In genomic region chr16:560701-561412, GRCh38 we compare ENCODE assay signal across 27 cellular contexts. TPM values are rescaled to one million over a fixed set of nuclear protein-coding genes. Genes with fewer than 3 reads are reported as not detected.
DNase-seq lines count a peak whose midpoint lies in the region; ATAC-seq, FAIRE-seq and TF ChIP-seq lines count a peak whose summit lies in the region.
"Had no signal": no experiment of that assay in that cellular context is flagged by ENCODE, and none has a peak within 500 bp of the region (broad histone marks: within the 10 kb centered on the region; RNA-seq: fewer than 3 reads in every experiment).

No MANE protein-coding gene starts in this region.

- no peak overlapping the region for H3K27ac Mint-ChIP-seq in effector memory CD8-positive, alpha-beta T cell
- H3K27ac Mint-ChIP-seq: CD4-positive, alpha-beta T cell had no signal

- H2AFZ ChIP-seq in GM12878 (ENCODE audit: control insufficient read depth, low read depth, low read length) = no peak overlapping the region
- no peak overlapping the region for H2AFZ ChIP-seq in osteoblast (ENCODE audit: low read length)
- H2AFZ ChIP-seq: GM23248 had no signal

- no peak for ATAC-seq in A549
- no peak for ATAC-seq in GM12878
- ATAC-seq in GM19463 (IDR thresholded peaks at IDR 0.05; ENCODE audit: unreplicated experiment) = no peak
- ATAC-seq in effector memory CD8-positive, alpha-beta T cell (replicated peaks) = no peak
- no peak for ATAC-seq in GM18517 (IDR thresholded peaks at IDR 0.05; ENCODE audit: unreplicated experiment)
- ATAC-seq: Right ventricle myocardium inferior had no signal

- intact Hi-C loops in GM12878 (cut with micrococcal nuclease; ENCODE audit: unreplicated experiment) = no loop called here

- CTCF ChIA-PET in A549 (lab: Yijun Ruan, JAX) = interaction anchor here (6.1 kb wide), 1 partner anchor 14 kb away, joined by 24 read pairs; no protein-coding TSS in a partner anchor
- CTCF ChIA-PET in GM12878 (lab: Yijun Ruan, JAX) = no interaction called here

- H4K20me1 ChIP-seq in GM12878 (ENCODE audit: control insufficient read depth, insufficient read depth) (no peaks in the 10 kb centered on the region), osteoblast (ENCODE audit: insufficient read depth, low read length) (peaks cover 3% of the 10 kb centered on the region)

- H3K9ac ChIP-seq in GM12878 (ENCODE audit: control insufficient read depth, insufficient read depth, low read length) = no peak overlapping the region
- H3K9ac ChIP-seq: GM23248 had no signal

- H3K9me3 ChIP-seq in A549 = no peaks in the 10 kb centered on the region
- no peaks in the 10 kb centered on the region for H3K9me3 ChIP-seq in GM12878 (replicated peaks; ENCODE audit: control insufficient read depth, insufficient read depth, low read length)
- no peaks in the 10 kb centered on the region for H3K9me3 ChIP-seq in osteoblast (ENCODE audit: low read depth, low read length)

- H3K36me3 ChIP-seq in GM12878 (ENCODE audit: control insufficient read depth in 2 of 2, insufficient read depth in 2 of 2, low read length in 1 of 2) = no peaks in the 10 kb centered on the region
- no peaks in the 10 kb centered on the region for H3K36me3 ChIP-seq in osteoblast (ENCODE audit: insufficient read depth, low read length)

- no TSS peak for BruUV-seq in GM12878 (replicated peaks; lab: Mats Ljungman, UMichigan)

- peaks cover 5 to 26% of the 10 kb centered on the region in 2 donors for H3K27me3 Mint-ChIP-seq in effector memory CD8-positive, alpha-beta T cell

- POLR2A ChIA-PET in A549 (lab: Yijun Ruan, JAX) (no interaction called here), GM12878 (lab: Charles Lee) (no interaction called here)

- TF ChIP-seq POLR2A in A549 (IDR thresholded peaks at IDR 0.05; ENCODE audit: low read length) (no peak), GM12878 (IDR thresholded peaks at IDR 0.05; ENCODE audit: low read depth, low read length) (no peak)

- H3K27ac ChIP-seq in A549 = peak overlapping the region in 1 of 2 experiments; percentile 75; a peak in 3 of 6 replicates
- H3K27ac ChIP-seq in GM12878 (ENCODE audit: control insufficient read depth, insufficient read depth) = no peak overlapping the region
- no peak overlapping the region for H3K27ac ChIP-seq in osteoblast (ENCODE audit: low read depth, low read length)
- H3K27ac ChIP-seq: GM23248 had no signal

- FAIRE-seq in A549 (lab: Jason Lieb, UNC) (no peak), GM12878 (lab: Jason Lieb, UNC) (no peak)
- FAIRE-seq: RCC 7860 had no signal

- SMC1A ChIA-PET in GM12878 (lab: Charles Lee; ENCODE audit: uncharacterized antibody, unreplicated experiment) = no interaction called here

- TF ChIP-seq CTCF in A549 (IDR thresholded peaks at IDR 0.05) = no peak
- TF ChIP-seq CTCF in GM13976 (IDR thresholded peaks at IDR 0.05; ENCODE audit: borderline replicate concordance, control extremely low read depth, extremely low read depth, insufficient read depth, missing control alignments) = no peak
- no peak for TF ChIP-seq CTCF in GM12878 (IDR thresholded peaks at IDR 0.05 in 2 of 3, conservative IDR thresholded peaks at IDR 0.05 in 1 of 3; ENCODE audit: control insufficient read depth in 2 of 3, extremely low read depth in 1 of 3, insufficient read depth in 1 of 3, low read depth in 3 of 3, low read length in 3 of 3)
- no peak for TF ChIP-seq CTCF in osteoblast (IDR thresholded peaks at IDR 0.05; ENCODE audit: extremely low read depth, low read depth, low read length)

- DNase-seq in A549 (ENCODE audit: low read depth in 1 of 2, low spot score in 1 of 2) = no peak
- peak; percentile 42 for DNase-seq in GM13976 (ENCODE audit: low spot score)
- no peak for DNase-seq in GM12878 (ENCODE audit: low read depth, low spot score)
- peak; percentile 89 for DNase-seq in osteoblast (ENCODE audit: insufficient read length, low spot score, missing footprints)
- DNase-seq in effector memory CD8-positive, alpha-beta T cell = no peak
- DNase-seq: CD4-positive, alpha-beta T cell; COR-L47; DMS79; GM23248; HCEC 1CT; KBM-7; NCI-H1092; NCI-H1436; NCI-H187 treated with DMSO at 0.1 percent for 48 hours; NCI-H2107; NCI-H2227 treated with DMSO at 0.1 percent for 48 hours; NCI-H510A; NCI-H774; SW 1271 had no signal

- peak overlapping the region; percentile 47 for H3K4me3 ChIP-seq in A549
- H3K4me3 ChIP-seq in GM12878 = no peak overlapping the region
- H3K4me3 ChIP-seq in osteoblast (ENCODE audit: insufficient read depth, low read length) = no peak overlapping the region
- H3K4me3 ChIP-seq: GM23248 had no signal

- H3K4me2 ChIP-seq in A549 (peak overlapping the region; percentile 97), GM12878 (ENCODE audit: control insufficient read depth, insufficient read depth) (no peak overlapping the region), osteoblast (ENCODE audit: insufficient read depth, low read length) (no peak overlapping the region)

- no peaks in the 10 kb centered on the region for H3K36me3 Mint-ChIP-seq in effector memory CD8-positive, alpha-beta T cell (ENCODE audit: insufficient read depth)

- RAD21 ChIA-PET in GM12878 (lab: Charles Lee; ENCODE audit: unreplicated experiment) = no interaction called here

- H3K4me1 Mint-ChIP-seq in effector memory CD8-positive, alpha-beta T cell (ENCODE audit: low read depth in 2 of 2) = peaks cover 0 to 2% of the 10 kb centered on the region in 2 donors

- TF ChIP-seq EP300 in A549 (IDR thresholded peaks at IDR 0.05) (no peak), GM12878 (IDR thresholded peaks at IDR 0.05; ENCODE audit: borderline replicate concordance in 1 of 2, control insufficient read depth in 1 of 2, low read depth in 2 of 2, low read length in 2 of 2) (no peak)

- peaks cover 12% of the 10 kb centered on the region; the same call in 2 of the 3 replicates for H3K4me1 ChIP-seq in A549
- no peaks in the 10 kb centered on the region for H3K4me1 ChIP-seq in GM12878 (ENCODE audit: control insufficient read depth, insufficient read depth, low read length)
- H3K4me1 ChIP-seq in osteoblast (ENCODE audit: insufficient read depth, low read length) = no peaks in the 10 kb centered on the region

- in situ Hi-C loops in GM13976 (cut with MboI; ENCODE audit: low sequenced_read_pairs, unreplicated experiment) = no loop called here
- in situ Hi-C loops in GM12878 (cut with MboI) = no loop called here

- TF ChIP-seq RAD21 in A549 (conservative IDR thresholded peaks at IDR 0.05 in 1 of 2, IDR thresholded peaks at IDR 0.05 in 1 of 2) (no peak), GM12878 (IDR thresholded peaks at IDR 0.05; ENCODE audit: insufficient read depth, low read depth, low read length) (no peak)

- H3K27me3 ChIP-seq in GM12878 (replicated peaks in 1 of 2; ENCODE audit: control insufficient read depth in 2 of 2, insufficient read depth in 2 of 2, low read length in 1 of 2) (peaks cover 4 to 9% of the 10 kb centered on the region in 2 experiments; a peak in 3 of 4 replicates), osteoblast (ENCODE audit: insufficient read depth, low read length) (peaks cover 36% of the 10 kb centered on the region)

- 80% methylated on average over 1 of the region's 54 CpGs for WGBS in A549 (ENCODE audit: missing lambda C conversion rate)
- 43% methylated on average over 33 of the region's 54 CpGs for WGBS in GM12878 (ENCODE audit: insufficient coverage, insufficient replicate concordance, low lambda C conversion rate, missing lambda C conversion rate)

- H3K9me3 Mint-ChIP-seq in effector memory CD8-positive, alpha-beta T cell = no peaks in the 10 kb centered on the region
- H3K9me3 Mint-ChIP-seq: CD4-positive, alpha-beta T cell had no signal

- H3K4me3 Mint-ChIP-seq in effector memory CD8-positive, alpha-beta T cell = no peak overlapping the region
- H3K4me3 Mint-ChIP-seq: CD4-positive, alpha-beta T cell had no signal

- H3K79me2 ChIP-seq in GM12878 (ENCODE audit: control insufficient read depth, insufficient read depth, low read length) (no peaks in the 10 kb centered on the region), osteoblast (ENCODE audit: insufficient read depth, low read length) (no peaks in the 10 kb centered on the region)

RNA-seq across cellular contexts. Expression of gene PRR35, which starts 0.7 kb away (rescaled TPM):
- polyA plus RNA-seq in A549 (2011; rRNA removed) = 0.04 TPM in 1 of 2 replicates, not detected in the other
- 0.05 and 0.17 TPM in 2 replicates for polyA plus RNA-seq in A549 (2012; cell fraction: cytosol; rRNA removed)
- polyA plus RNA-seq in A549 (2012; cell fraction: nucleus; rRNA removed) = 0.11 and 0.22 TPM in 2 replicates
- polyA plus RNA-seq in A549 (2017; fragmentation: RNase III; extraction: RNeasy Plus Mini Kit Qiagen cat#74134 plus additional on column Dnase treatment) = 0.04 to 0.10 TPM (median 0.04 TPM) in 3 replicates
- polyA minus RNA-seq in A549 (2011; rRNA and poly(A)+ RNA removed) = not detected in 2 replicates
- not detected in 2 replicates for total RNA-seq in GM12878 (2013; cell fraction: nucleolus; rRNA removed)
- not detected in 2 replicates for total RNA-seq in GM12878 (2014; rRNA removed)
- total RNA-seq in GM12878 (2014; rRNA removed; fragmentation: Illumina TruSeq; extraction: Trizol) = not detected in 2 replicates
- not detected in 2 replicates for total RNA-seq in GM12878 (2021)
- not detected for polyA plus RNA-seq in GM12878 (2011; ENCODE audit: low read depth)
- not detected in 2 replicates for polyA plus RNA-seq in GM12878 (2011; rRNA removed)
- not detected in 2 replicates for polyA plus RNA-seq in GM12878 (2011; cell fraction: cytosol; rRNA removed)
- not detected in 2 replicates for polyA plus RNA-seq in GM12878 (2011; cell fraction: nucleus; rRNA removed)
- not detected in 2 replicates for polyA plus RNA-seq in GM12878 (2012)
- not detected in 2 replicates for polyA plus RNA-seq in GM12878 (2014; fragmentation: Illumina TruSeq; extraction: Trizol)
- polyA plus RNA-seq in GM12878 (2014; fragmentation: Nextera tagmentation; extraction: Ambion mirVana) = not detected
- not detected in 2 replicates for polyA plus RNA-seq in GM12878 (2014; rRNA removed)
- not detected for polyA plus RNA-seq in GM12878 (2016; fragmentation: Nextera tagmentation; extraction: Ambion mirVana)
- polyA minus RNA-seq in GM12878 (2011; rRNA and poly(A)+ RNA removed) = not detected in 2 replicates
- polyA minus RNA-seq in GM12878 (2011; cell fraction: cytosol; rRNA and poly(A)+ RNA removed) = not detected in 2 replicates
- polyA minus RNA-seq in GM12878 (2011; cell fraction: nucleus; rRNA and poly(A)+ RNA removed) = not detected in 2 replicates
- under 0.01 TPM in 1 of 2 replicates, not detected in the other for total RNA-seq in osteoblast
- total RNA-seq: A673; CD4-positive, alpha-beta T cell; GM23248; OCI-LY7; Right ventricle myocardium inferior; SK-MEL-5 had no signal
- polyA plus RNA-seq: BJ, GM23248 had no signal

RNA-seq across cellular contexts. Expression of gene NHLRC4, which starts 5.9 kb away (rescaled TPM):
- polyA plus RNA-seq in A549 (2011; rRNA removed) (0.03 and 0.13 TPM in 2 replicates), A549 (2017; fragmentation: RNase III; extraction: RNeasy Plus Mini Kit Qiagen cat#74134 plus additional on column Dnase treatment) (0.07 to 0.09 TPM (median 0.08 TPM) in 3 replicates), GM12878 (2011; rRNA removed) (0.35 and 0.57 TPM in 2 replicates), GM12878 (2014; fragmentation: Illumina TruSeq; extraction: Trizol) (0.07 TPM in 1 of 2 replicates, not detected in the other), GM12878 (2014; fragmentation: Nextera tagmentation; extraction: Ambion mirVana) (not detected), GM12878 (2014; rRNA removed) (0.97 and 1.1 TPM in 2 replicates), GM12878 (2016; fragmentation: Nextera tagmentation; extraction: Ambion mirVana) (under 1 TPM in 1 of 2 experiments, not detected in 1; 0.52 TPM)
- 0.04 TPM in 2 replicates for polyA plus RNA-seq in A549 (2012; cell fraction: cytosol; rRNA removed)
- polyA plus RNA-seq in A549 (2012; cell fraction: nucleus; rRNA removed) = 0.17 and 0.24 TPM in 2 replicates
- not detected in 2 replicates for polyA minus RNA-seq in A549 (2011; rRNA and poly(A)+ RNA removed)
- 8.6 and 10.5 TPM in 2 replicates for total RNA-seq in GM12878 (2013; cell fraction: nucleolus; rRNA removed)
- total RNA-seq in GM12878 (2014; rRNA removed) (1.1 and 1.5 TPM in 2 replicates), GM12878 (2014; rRNA removed; fragmentation: Illumina TruSeq; extraction: Trizol) (0.13 and 0.18 TPM in 2 replicates), GM12878 (2021) (0.67 and 0.72 TPM in 2 replicates), osteoblast (1.2 and 2.2 TPM in 2 replicates)
- polyA plus RNA-seq in GM12878 (2011; ENCODE audit: low read depth) = 0.54 TPM
- 0.79 and 0.85 TPM in 2 replicates for polyA plus RNA-seq in GM12878 (2011; cell fraction: cytosol; rRNA removed)
- 4.8 and 5.7 TPM in 2 replicates for polyA plus RNA-seq in GM12878 (2011; cell fraction: nucleus; rRNA removed)
- 1.6 TPM in 2 replicates for polyA plus RNA-seq in GM12878 (2012)
- polyA minus RNA-seq in GM12878 (2011; rRNA and poly(A)+ RNA removed) = 0.29 and 0.52 TPM in 2 replicates
- 0.53 TPM in 1 of 2 replicates, not detected in the other for polyA minus RNA-seq in GM12878 (2011; cell fraction: cytosol; rRNA and poly(A)+ RNA removed)
- polyA minus RNA-seq in GM12878 (2011; cell fraction: nucleus; rRNA and poly(A)+ RNA removed) = 2.0 and 3.3 TPM in 2 replicates

RNA-seq across cellular contexts. Expression of gene PIGQ, which starts 8.9 kb away (rescaled TPM):
- polyA plus RNA-seq in A549 (2011; rRNA removed) = 13.2 and 15.7 TPM in 2 replicates
- polyA plus RNA-seq in A549 (2012; cell fraction: cytosol; rRNA removed) = 32.0 and 51.6 TPM in 2 replicates
- polyA plus RNA-seq in A549 (2012; cell fraction: nucleus; rRNA removed) = 141 and 208 TPM in 2 replicates
- 25.2 to 32.2 TPM (median 31.2 TPM) in 3 replicates for polyA plus RNA-seq in A549 (2017; fragmentation: RNase III; extraction: RNeasy Plus Mini Kit Qiagen cat#74134 plus additional on column Dnase treatment)
- 32.3 and 33.8 TPM in 2 replicates for polyA minus RNA-seq in A549 (2011; rRNA and poly(A)+ RNA removed)
- total RNA-seq in GM12878 (2013; cell fraction: nucleolus; rRNA removed) = 39.2 and 47.0 TPM in 2 replicates
- total RNA-seq in GM12878 (2014; rRNA removed) = 15.5 and 17.5 TPM in 2 replicates
- 4.5 and 5.5 TPM in 2 replicates for total RNA-seq in GM12878 (2014; rRNA removed; fragmentation: Illumina TruSeq; extraction: Trizol)
- 24.0 and 31.3 TPM in 2 replicates for total RNA-seq in GM12878 (2021)
- polyA plus RNA-seq in GM12878 (2011; ENCODE audit: low read depth) = 3.2 TPM
- 2.0 and 5.7 TPM in 2 replicates for polyA plus RNA-seq in GM12878 (2011; rRNA removed)
- 7.9 and 14.6 TPM in 2 replicates for polyA plus RNA-seq in GM12878 (2011; cell fraction: cytosol; rRNA removed)
- polyA plus RNA-seq in GM12878 (2011; cell fraction: nucleus; rRNA removed) = 62.1 and 85.8 TPM in 2 replicates
- 12.2 and 13.2 TPM in 2 replicates for polyA plus RNA-seq in GM12878 (2012)
- 1.9 and 4.4 TPM in 2 replicates for polyA plus RNA-seq in GM12878 (2014; fragmentation: Illumina TruSeq; extraction: Trizol)
- polyA plus RNA-seq in GM12878 (2014; fragmentation: Nextera tagmentation; extraction: Ambion mirVana) = 1 to 10 TPM in 1 of 2 experiments, not detected in 1; 1.8 TPM
- 26.6 and 28.5 TPM in 2 replicates for polyA plus RNA-seq in GM12878 (2014; rRNA removed)
- 10 to 100 TPM; 25.6 to 30.7 TPM for polyA plus RNA-seq in GM12878 (2016; fragmentation: Nextera tagmentation; extraction: Ambion mirVana)
- polyA minus RNA-seq in GM12878 (2011; rRNA and poly(A)+ RNA removed) = 7.8 and 15.8 TPM in 2 replicates
- polyA minus RNA-seq in GM12878 (2011; cell fraction: cytosol; rRNA and poly(A)+ RNA removed) = 6.1 and 7.1 TPM in 2 replicates
- 16.1 and 27.3 TPM in 2 replicates for polyA minus RNA-seq in GM12878 (2011; cell fraction: nucleus; rRNA and poly(A)+ RNA removed)
- 25.6 and 29.0 TPM in 2 replicates for total RNA-seq in osteoblast

RNA-seq across cellular contexts. Expression of gene RAB40C, which starts 29.0 kb away (rescaled TPM):
- polyA plus RNA-seq in A549 (2011; rRNA removed) (4.4 and 4.9 TPM in 2 replicates), A549 (2017; fragmentation: RNase III; extraction: RNeasy Plus Mini Kit Qiagen cat#74134 plus additional on column Dnase treatment) (8.1 to 9.7 TPM (median 8.5 TPM) in 3 replicates), GM12878 (2011; rRNA removed) (2.1 and 3.9 TPM in 2 replicates), GM12878 (2014; fragmentation: Illumina TruSeq; extraction: Trizol) (2.0 TPM in 1 of 2 replicates, not detected in the other), GM12878 (2014; fragmentation: Nextera tagmentation; extraction: Ambion mirVana) (under 1 TPM; 0.06 to 0.35 TPM), GM12878 (2014; rRNA removed) (12.8 and 14.3 TPM in 2 replicates), GM12878 (2016; fragmentation: Nextera tagmentation; extraction: Ambion mirVana) (1 to 10 TPM; 5.2 to 6.9 TPM)
- polyA plus RNA-seq in A549 (2012; cell fraction: cytosol; rRNA removed) = 12.5 and 18.2 TPM in 2 replicates
- polyA plus RNA-seq in A549 (2012; cell fraction: nucleus; rRNA removed) = 31.5 and 36.8 TPM in 2 replicates
- polyA minus RNA-seq in A549 (2011; rRNA and poly(A)+ RNA removed) = 3.2 and 7.0 TPM in 2 replicates
- total RNA-seq in GM12878 (2013; cell fraction: nucleolus; rRNA removed) = 9.6 and 12.5 TPM in 2 replicates
- total RNA-seq in GM12878 (2014; rRNA removed) (10.2 and 10.6 TPM in 2 replicates), GM12878 (2014; rRNA removed; fragmentation: Illumina TruSeq; extraction: Trizol) (1.8 and 3.3 TPM in 2 replicates), GM12878 (2021) (10.0 and 11.8 TPM in 2 replicates), osteoblast (11.2 and 13.3 TPM in 2 replicates)
- 2.0 TPM for polyA plus RNA-seq in GM12878 (2011; ENCODE audit: low read depth)
- 7.3 and 10.2 TPM in 2 replicates for polyA plus RNA-seq in GM12878 (2011; cell fraction: cytosol; rRNA removed)
- 12.8 and 17.3 TPM in 2 replicates for polyA plus RNA-seq in GM12878 (2011; cell fraction: nucleus; rRNA removed)
- polyA plus RNA-seq in GM12878 (2012) = 6.6 and 7.5 TPM in 2 replicates
- polyA minus RNA-seq in GM12878 (2011; rRNA and poly(A)+ RNA removed) = 2.6 and 6.1 TPM in 2 replicates
- 5.7 and 7.1 TPM in 2 replicates for polyA minus RNA-seq in GM12878 (2011; cell fraction: cytosol; rRNA and poly(A)+ RNA removed)
- polyA minus RNA-seq in GM12878 (2011; cell fraction: nucleus; rRNA and poly(A)+ RNA removed) = 2.7 TPM in 2 replicates

RNA-seq across cellular contexts. Expression of gene CAPN15, which starts 33.3 kb away (rescaled TPM):
- polyA plus RNA-seq in A549 (2011; rRNA removed) = 10.0 and 11.4 TPM in 2 replicates
- polyA plus RNA-seq in A549 (2012; cell fraction: cytosol; rRNA removed) = 46.5 and 72.3 TPM in 2 replicates
- polyA plus RNA-seq in A549 (2012; cell fraction: nucleus; rRNA removed) = 132 and 252 TPM in 2 replicates
- polyA plus RNA-seq in A549 (2017; fragmentation: RNase III; extraction: RNeasy Plus Mini Kit Qiagen cat#74134 plus additional on column Dnase treatment) = 31.3 to 33.9 TPM (median 33.3 TPM) in 3 replicates
- polyA minus RNA-seq in A549 (2011; rRNA and poly(A)+ RNA removed) = 8.6 and 13.1 TPM in 2 replicates
- total RNA-seq in GM12878 (2013; cell fraction: nucleolus; rRNA removed) = 70.5 and 96.8 TPM in 2 replicates
- 30.3 and 35.8 TPM in 2 replicates for total RNA-seq in GM12878 (2014; rRNA removed)
- 6.9 and 8.0 TPM in 2 replicates for total RNA-seq in GM12878 (2014; rRNA removed; fragmentation: Illumina TruSeq; extraction: Trizol)
- 66.7 and 78.5 TPM in 2 replicates for total RNA-seq in GM12878 (2021)
- 4.9 TPM for polyA plus RNA-seq in GM12878 (2011; ENCODE audit: low read depth)
- 4.4 and 12.8 TPM in 2 replicates for polyA plus RNA-seq in GM12878 (2011; rRNA removed)
- polyA plus RNA-seq in GM12878 (2011; cell fraction: cytosol; rRNA removed) = 15.5 and 29.7 TPM in 2 replicates
- 103 and 157 TPM in 2 replicates for polyA plus RNA-seq in GM12878 (2011; cell fraction: nucleus; rRNA removed)
- polyA plus RNA-seq in GM12878 (2012) = 25.2 and 27.2 TPM in 2 replicates
- 0.62 and 3.8 TPM in 2 replicates for polyA plus RNA-seq in GM12878 (2014; fragmentation: Illumina TruSeq; extraction: Trizol)
- 1 to 10 TPM in 1 of 2 experiments, under 1 TPM in 1; 0.40 to 1.1 TPM for polyA plus RNA-seq in GM12878 (2014; fragmentation: Nextera tagmentation; extraction: Ambion mirVana)
- 40.2 and 48.8 TPM in 2 replicates for polyA plus RNA-seq in GM12878 (2014; rRNA removed)
- polyA plus RNA-seq in GM12878 (2016; fragmentation: Nextera tagmentation; extraction: Ambion mirVana) = 1 to 10 TPM; 7.7 to 8.6 TPM
- polyA minus RNA-seq in GM12878 (2011; rRNA and poly(A)+ RNA removed) = 10.8 and 27.2 TPM in 2 replicates
- polyA minus RNA-seq in GM12878 (2011; cell fraction: cytosol; rRNA and poly(A)+ RNA removed) = 25.5 and 28.9 TPM in 2 replicates
- polyA minus RNA-seq in GM12878 (2011; cell fraction: nucleus; rRNA and poly(A)+ RNA removed) = 14.6 and 33.4 TPM in 2 replicates
- total RNA-seq in osteoblast = 25.3 and 27.1 TPM in 2 replicates

Comparison
In these comparisons a context has a peak if more than half of its experiments do, and no peak if none do; other contexts are left out.
1. DNase-seq: peak in GM13976 (single experiment) and osteoblast (single experiment); none in A549 (0 of 2), GM12878 (single experiment) and effector memory CD8-positive, alpha-beta T cell (0 of 3).